Comparison of ENCODE assay signal across 8 cellular contexts in genomic region chr20:45880988-45881788, GRCh38. TPM values are rescaled to one million over a fixed set of nuclear protein-coding genes. Genes with fewer than 3 reads are reported as not detected.
DNase-seq lines count a peak whose midpoint lies in the region; ATAC-seq and TF ChIP-seq lines count a peak whose summit lies in the region.

Gene ZSWIM1 (plus strand): TSS chr20:45881227. CDS start chr20:45882593, 1,366 bp downstream.

- peak; percentile 53 for TF ChIP-seq POLR2A in gastroesophageal sphincter (IDR thresholded peaks at IDR 0.05)

- no peak within 1 kb of the TSS for H2BK12ac ChIP-seq in neuronal stem cell (ENCODE audit: low read length)

- no peak within 1 kb of the TSS for H3K14ac ChIP-seq in neuronal stem cell (ENCODE audit: low read length)

- TF ChIP-seq CTCF in HFF-Myc (IDR thresholded peaks at IDR 0.05; ENCODE audit: low read depth, low read length, missing control alignments) = no peak
- peak in 1 of 4 experiments; percentile 6 for TF ChIP-seq CTCF in gastroesophageal sphincter (IDR thresholded peaks at IDR 0.05)

- peak within 1 kb of the TSS; percentile 83 for H2AFZ ChIP-seq in neuronal stem cell (ENCODE audit: low read length)

- ATAC-seq in gastroesophageal sphincter = peak; percentile 99

- peak within 1 kb of the TSS; percentile 87 for H3K9ac ChIP-seq in neuronal stem cell (ENCODE audit: low read depth, low read length, poor library complexity)
- H3K9ac ChIP-seq in subcutaneous abdominal adipose tissue (ENCODE audit: low read length in 5 of 5) = peak within 1 kb of the TSS; percentile 78 to 94 (median 92)

- DNase-seq in GM04503 (ENCODE audit: low read depth) = peak; percentile 96
- peak; percentile 99 for DNase-seq in HFF-Myc (ENCODE audit: extremely low read depth, low read depth)
- peak; percentile 99 for DNase-seq in MV-4-11 (lab: John Stamatoyannopoulos, UW)
- DNase-seq in SJSA1 (ENCODE audit: low read depth in 1 of 2, low spot score in 2 of 2) = peak; percentile 95 to 99
- peak; percentile 100 for DNase-seq in activated naive CD4-positive, alpha-beta T cell treated with anti-CD3 and anti-CD28 coated beads for 36 hours
- peak; percentile 99 for DNase-seq in neuronal stem cell (ENCODE audit: low spot score)

- no peak within 1 kb of the TSS for H2AK5ac ChIP-seq in neuronal stem cell (ENCODE audit: low read depth, low read length)

- H3K9me3 ChIP-seq in SJSA1 (replicated peaks) (no peaks in the 10 kb centered on the region), gastroesophageal sphincter (no peaks in the 10 kb centered on the region), neuronal stem cell (replicated peaks in 1 of 2; ENCODE audit: control insufficient read depth in 2 of 2, insufficient read depth in 1 of 2, low read depth in 1 of 2, low read length in 2 of 2) (peaks cover 0 to 1% of the 10 kb centered on the region in 2 donors), subcutaneous abdominal adipose tissue (ENCODE audit: control insufficient read depth in 5 of 5, low read length in 5 of 5) (no peaks in the 10 kb centered on the region)

- H3K36me3 ChIP-seq in SJSA1 = peaks cover 47% of the 10 kb centered on the region
- peaks cover 0 to 64% of the 10 kb centered on the region in 2 donors for H3K36me3 ChIP-seq in gastroesophageal sphincter
- peaks cover 21 to 51% of the 10 kb centered on the region in 2 donors for H3K36me3 ChIP-seq in neuronal stem cell (replicated peaks in 1 of 2; ENCODE audit: control insufficient read depth in 2 of 2, insufficient read depth in 2 of 2, low read length in 2 of 2)
- H3K36me3 ChIP-seq in subcutaneous abdominal adipose tissue (ENCODE audit: control insufficient read depth in 5 of 5, insufficient read depth in 5 of 5, low read length in 5 of 5) = peaks cover 0 to 40% (median 39%) of the 10 kb centered on the region in 5 donors

- 0 to 1% methylated on average over 10 to 14 of the region's 23 CpGs for WGBS in gastroesophageal sphincter (ENCODE audit: low coverage in 1 of 2), 2 donors
- WGBS in neuronal stem cell (ENCODE audit: extremely low coverage in 2 of 2, insufficient read length in 2 of 2, insufficient replicate concordance in 1 of 2), 2 donors = no CpG with 5 or more reads among the region's 23 CpGs

- no peak within 1 kb of the TSS for H4K91ac ChIP-seq in neuronal stem cell (ENCODE audit: low read depth, low read length, poor library complexity)

- TF ChIP-seq EP300 in gastroesophageal sphincter (IDR thresholded peaks at IDR 0.05) = no peak

- no peak within 1 kb of the TSS for H2BK5ac ChIP-seq in neuronal stem cell (ENCODE audit: low read length)

- CTCF ChIA-PET in activated naive CD4-positive, alpha-beta T cell treated with anti-CD3 and anti-CD28 coated beads for 36 hours (lab: Charles Lee) = interaction anchor here (0.6 to 1.3 kb wide), 6 partner anchors 8 to 89 kb away, joined by 3 to 5 read pairs (median 4); partner anchors contain the start of gene CTSA

- H3K36me3 Mint-ChIP-seq in activated naive CD4-positive, alpha-beta T cell treated with anti-CD3 and anti-CD28 coated beads for 36 hours (ENCODE audit: low read depth) = peaks cover 14% of the 10 kb centered on the region

- H3K4me3 Mint-ChIP-seq in activated naive CD4-positive, alpha-beta T cell treated with anti-CD3 and anti-CD28 coated beads for 36 hours = peak within 1 kb of the TSS; percentile 94

- intact Hi-C loops in activated naive CD4-positive, alpha-beta T cell treated with anti-CD3 and anti-CD28 coated beads for 36 hours (cut with micrococcal nuclease) = loop anchor here (1.0 to 2.0 kb wide), 6 partner anchors 10 to 90 kb away; partner anchors contain the start of genes ACOT8, CTSA, NEURL2 and UBE2C

- no peak within 1 kb of the TSS for H3K23ac ChIP-seq in neuronal stem cell (ENCODE audit: low read depth, low read length, poor library complexity)

- H3K79me1 ChIP-seq in neuronal stem cell (ENCODE audit: low read depth, low read length) = peaks cover 1% of the 10 kb centered on the region

- H4K8ac ChIP-seq in neuronal stem cell (ENCODE audit: low read depth, low read length) = no peak within 1 kb of the TSS

- peak within 1 kb of the TSS; percentile 88 for H3K18ac ChIP-seq in neuronal stem cell (ENCODE audit: low read length)

- H3K9me3 Mint-ChIP-seq in activated naive CD4-positive, alpha-beta T cell treated with anti-CD3 and anti-CD28 coated beads for 36 hours = no peaks in the 10 kb centered on the region

- no peak within 1 kb of the TSS for H3K4ac ChIP-seq in neuronal stem cell (ENCODE audit: low read length)

- H3K4me2 ChIP-seq in neuronal stem cell (ENCODE audit: insufficient read depth, low read length, poor library complexity, severe bottlenecking) = peak within 1 kb of the TSS; percentile 81

- peaks cover 48% of the 10 kb centered on the region for H3K4me1 Mint-ChIP-seq in activated naive CD4-positive, alpha-beta T cell treated with anti-CD3 and anti-CD28 coated beads for 36 hours (ENCODE audit: low read depth)

- H3K27ac Mint-ChIP-seq in activated naive CD4-positive, alpha-beta T cell treated with anti-CD3 and anti-CD28 coated beads for 36 hours = peak within 1 kb of the TSS; percentile 93

- H3K4me3 ChIP-seq in HFF-Myc (replicated peaks; ENCODE audit: low read depth, low read length) (peak within 1 kb of the TSS; percentile 98), SJSA1 (peak within 1 kb of the TSS; percentile 53), gastroesophageal sphincter (peak within 1 kb of the TSS; percentile 59 to 93), neuronal stem cell (ENCODE audit: low read length in 2 of 2) (peak within 1 kb of the TSS; percentile 77 to 95), subcutaneous abdominal adipose tissue (ENCODE audit: low read depth in 1 of 5, low read length in 5 of 5) (peak within 1 kb of the TSS; percentile 80 to 97 (median 83))

- H3K4me1 ChIP-seq in SJSA1 (replicated peaks) (peaks cover 10% of the 10 kb centered on the region), gastroesophageal sphincter (peaks cover 0 to 47% (median 6%) of the 10 kb centered on the region in 3 donors), neuronal stem cell (ENCODE audit: control insufficient read depth in 2 of 2, insufficient read depth in 1 of 2, low read depth in 1 of 2, low read length in 2 of 2) (peaks cover 0 to 3% of the 10 kb centered on the region in 2 donors), subcutaneous abdominal adipose tissue (ENCODE audit: control insufficient read depth in 5 of 5, insufficient read depth in 5 of 5, low read length in 5 of 5) (peaks cover 0 to 28% (median 22%) of the 10 kb centered on the region in 5 donors)

- no peaks in the 10 kb centered on the region for H3K27me3 Mint-ChIP-seq in activated naive CD4-positive, alpha-beta T cell treated with anti-CD3 and anti-CD28 coated beads for 36 hours (ENCODE audit: low read depth)

- no peaks in the 10 kb centered on the region for H3K27me3 ChIP-seq in SJSA1 (replicated peaks)
- H3K27me3 ChIP-seq in gastroesophageal sphincter = no peaks in the 10 kb centered on the region
- no peaks in the 10 kb centered on the region for H3K27me3 ChIP-seq in neuronal stem cell (ENCODE audit: control insufficient read depth in 3 of 3, insufficient read depth in 3 of 3, low read depth in 1 of 3, low read length in 3 of 3)
- H3K27me3 ChIP-seq in subcutaneous abdominal adipose tissue (ENCODE audit: control insufficient read depth in 5 of 5, insufficient read depth in 4 of 5, low read length in 5 of 5) = no peaks in the 10 kb centered on the region

- peak within 1 kb of the TSS; percentile 40 for H3K27ac ChIP-seq in SJSA1
- peak within 1 kb of the TSS; percentile 88 to 91 (median 90) for H3K27ac ChIP-seq in gastroesophageal sphincter
- peak within 1 kb of the TSS; percentile 70 for H3K27ac ChIP-seq in neuronal stem cell (replicated peaks; ENCODE audit: low read length)
- H3K27ac ChIP-seq in subcutaneous abdominal adipose tissue (ENCODE audit: low read depth, low read length) = peak within 1 kb of the TSS; percentile 77

- no peak within 1 kb of the TSS for H2BK120ac ChIP-seq in neuronal stem cell (ENCODE audit: low read depth, low read length)

- no peak within 1 kb of the TSS for H2BK15ac ChIP-seq in neuronal stem cell (ENCODE audit: low read length)

RNA-seq across cellular contexts. Expression of gene ZSWIM1, which starts in this region (rescaled TPM):
- 3.9 and 11.7 TPM in 2 replicates for total RNA-seq in SJSA1 (2014; rRNA removed; shearing (Covaris generic))
- 1 to 10 TPM; 8.2 to 8.4 TPM for total RNA-seq in activated naive CD4-positive, alpha-beta T cell treated with anti-CD3 and anti-CD28 coated beads for 36 hours
- 10 to 100 TPM in 1 of 4 donors, 1 to 10 TPM in 3; 6.6 to 11.9 (median 9.1) TPM for total RNA-seq in gastroesophageal sphincter
- 11.3 TPM for polyA plus RNA-seq in neuronal stem cell (2013, experiment 1 of 2)
- 11.6 TPM for polyA plus RNA-seq in neuronal stem cell (2013, experiment 2 of 2)

Comparison
In these comparisons a context has a peak if more than half of its experiments do, and no peak if none do; other contexts are left out.
1. Peak in every context shown above with its lines: DNase-seq, ATAC-seq, H3K4me3 ChIP-seq and H3K27ac ChIP-seq.